In the genomic region with DNA sequence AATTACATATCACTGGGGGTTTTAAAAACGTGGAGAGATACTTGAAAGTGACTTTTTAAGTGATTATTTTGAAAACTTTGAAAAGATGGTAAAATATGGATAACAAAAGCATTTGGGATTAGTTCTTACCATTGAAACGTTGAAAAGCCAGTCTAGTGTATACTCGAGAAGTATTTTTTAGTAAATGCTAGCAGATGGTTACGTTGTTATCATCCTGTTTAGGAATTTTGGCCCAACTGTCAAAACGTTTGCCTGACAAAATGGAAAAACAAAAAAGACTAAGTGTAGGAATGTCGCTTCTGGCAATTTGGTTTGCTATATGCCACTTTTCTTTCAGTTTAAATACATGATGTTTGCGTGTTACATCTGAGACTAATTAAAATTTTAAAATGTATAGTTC, we compare ENCODE assay signal across 8 cellular contexts. TPM values are rescaled to one million over a fixed set of nuclear protein-coding genes. Genes with fewer than 3 reads are reported as not detected.
DNase-seq lines count a peak whose midpoint lies in the region; ATAC-seq and TF ChIP-seq lines count a peak whose summit lies in the region.

No MANE protein-coding gene starts in this region.

- peak overlapping the region; percentile 89 to 99 (median 97) for H3K9ac ChIP-seq in skeletal muscle tissue (ENCODE audit: low read depth in 1 of 3, low read length in 3 of 3)

- H3K4me3 Mint-ChIP-seq in T-helper 17 cell, result peak overlapping the region; percentile 100

- peak overlapping the region; percentile 100 for H3K27ac Mint-ChIP-seq in T-helper 17 cell

- H3K36me3 ChIP-seq in skeletal muscle tissue (ENCODE audit: control insufficient read depth in 3 of 3, insufficient read depth in 3 of 3, low read length in 3 of 3), result peaks cover 4 to 16% (median 15%) of the 10 kb centered on the region in 3 donors

- peaks cover 15 to 21% (median 20%) of the 10 kb centered on the region in 3 donors for H3K4me1 ChIP-seq in skeletal muscle tissue (ENCODE audit: control insufficient read depth in 3 of 3, insufficient read depth in 3 of 3, low read length in 3 of 3)

- no peak overlapping the region for H3K27ac ChIP-seq in skeletal muscle tissue (ENCODE audit: low read depth, low read length)

- no peak for TF ChIP-seq CTCF in GM12875 (IDR thresholded peaks at IDR 0.05; ENCODE audit: borderline replicate concordance, insufficient read depth, low read depth, low read length)
- no peak for TF ChIP-seq CTCF in foreskin fibroblast (IDR thresholded peaks at IDR 0.05; ENCODE audit: low read depth, low read length)

- no peak for ATAC-seq in T-helper 17 cell
- no peak for ATAC-seq in activated CD4-positive, CD25-positive, alpha-beta regulatory T cell treated with anti-CD3 and anti-CD28 coated beads, Interleukin-2, amount 50 U/mL, for 24 hours
- no peak for ATAC-seq in GM18520 (IDR thresholded peaks at IDR 0.05; ENCODE audit: unreplicated experiment)

- peak overlapping the region; percentile 98 for H3K4me3 ChIP-seq in GM12875 (ENCODE audit: low read depth, low read length)
- H3K4me3 ChIP-seq in foreskin fibroblast (ENCODE audit: low read depth in 1 of 2, low read length in 2 of 2), result peak overlapping the region; percentile 88 to 96
- peak overlapping the region; percentile 24 to 96 (median 91) for H3K4me3 ChIP-seq in skeletal muscle tissue (ENCODE audit: low read length in 3 of 3)

- H3K9me3 ChIP-seq in T-helper 17 cell (ENCODE audit: control insufficient read depth, low read length, poor library complexity, severe bottlenecking) (no peaks in the 10 kb centered on the region), skeletal muscle tissue (ENCODE audit: control insufficient read depth in 3 of 3, low read length in 3 of 3) (peaks cover 0 to 6% (median 4%) of the 10 kb centered on the region in 3 donors)

- no peaks in the 10 kb centered on the region for H3K27me3 Mint-ChIP-seq in T-helper 17 cell

- no peaks in the 10 kb centered on the region for H3K27me3 ChIP-seq in skeletal muscle tissue (ENCODE audit: control insufficient read depth in 3 of 3, insufficient read depth in 3 of 3, low read length in 3 of 3)

- H3K4me1 Mint-ChIP-seq in T-helper 17 cell, result peaks cover 40% of the 10 kb centered on the region

- H3K36me3 Mint-ChIP-seq in T-helper 17 cell (ENCODE audit: low read depth), result peaks cover 14% of the 10 kb centered on the region

- DNase-seq in T-helper 17 cell (no peak), foreskin fibroblast (no peak), occipital lobe (lab: John Stamatoyannopoulos, UW) (no peak), SW 1271 (lab: John Stamatoyannopoulos, UW) (no peak)

RNA-seq across cellular contexts. Expression of a gene that starts 1.2 kb away (rescaled TPM):
- 100 to 1,000 TPM; 135 to 178 TPM for total RNA-seq in T-helper 17 cell
- total RNA-seq in skeletal muscle tissue, result 53.2 TPM
- 41.6 TPM for total RNA-seq in occipital lobe
